ENCODE assay signal across 9 cellular contexts in the genomic region with DNA sequence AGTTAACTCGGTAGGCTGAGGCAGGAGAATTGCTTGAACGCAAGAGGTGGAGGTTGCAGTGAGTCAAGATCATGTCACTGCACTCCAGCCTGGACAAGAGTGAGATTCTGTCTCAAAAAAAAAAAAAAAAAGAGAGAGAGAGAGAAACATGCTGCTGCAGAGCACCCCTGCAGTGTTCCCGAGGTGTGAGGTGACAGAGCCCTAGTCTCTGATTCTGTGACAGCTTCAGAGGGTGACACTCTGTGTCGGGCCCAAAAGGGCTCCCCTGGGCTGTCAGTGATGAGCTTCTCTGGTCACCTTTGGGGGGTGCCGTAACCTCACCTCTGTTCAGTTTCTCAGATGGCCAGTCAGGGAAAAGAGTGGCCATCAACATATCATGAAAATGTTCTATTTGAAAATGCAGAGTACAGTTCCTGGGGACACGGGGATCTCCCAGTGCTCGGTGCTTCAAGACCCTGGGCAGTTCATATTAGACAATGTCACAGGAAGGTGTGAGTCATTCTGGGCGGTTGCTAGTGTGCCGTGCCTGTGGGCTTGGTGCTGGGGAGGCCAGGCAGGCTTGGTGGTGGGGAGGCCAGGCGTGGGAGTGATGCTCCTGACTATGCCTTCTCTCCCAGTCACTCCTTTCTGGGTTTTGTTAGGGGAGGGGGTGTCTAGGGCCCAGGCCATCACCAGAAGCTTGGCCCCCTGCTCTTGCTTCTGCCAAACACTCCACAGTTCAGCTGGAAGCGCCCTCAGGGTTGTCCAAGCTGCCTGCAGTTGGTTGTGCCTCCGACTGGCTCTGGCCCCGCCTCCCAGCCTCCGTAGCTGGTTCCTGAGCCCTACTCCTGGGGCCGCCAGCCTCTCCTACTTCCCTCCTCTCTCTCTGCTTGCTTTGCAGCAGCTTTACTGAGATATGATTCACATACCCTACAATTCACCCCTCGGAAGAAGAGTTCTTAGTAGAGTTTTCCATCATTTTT. TPM values are rescaled to one million over a fixed set of nuclear protein-coding genes. Genes with fewer than 3 reads are reported as not detected.
DNase-seq lines count a peak whose midpoint lies in the region; ATAC-seq and TF ChIP-seq lines count a peak whose summit lies in the region.
"Had no signal": no experiment of that assay in that cellular context is flagged by ENCODE, and none has a peak within 500 bp of the region (broad histone marks: within the 10 kb centered on the region; RNA-seq: fewer than 3 reads in every experiment).

No MANE protein-coding gene starts in this region.

- H3K4me3 Mint-ChIP-seq in activated naive CD8-positive, alpha-beta T cell treated with anti-CD3 and anti-CD28 coated beads for 36 hours: peak overlapping the region; percentile 23

- peak; percentile 66 for ATAC-seq in SK-N-SH treated with all-trans-retinoic acid at 6 μM for 48 hours
- no peak for ATAC-seq in lung (ENCODE audit: insufficient read depth, low FRiP score)
- ATAC-seq in stimulated activated naive CD8-positive, alpha-beta T cell treated with anti-CD3 and anti-CD28 coated beads, Interleukin-15, Interleukin-2, amounts not matched to agents 100 U/mL and 50 U/mL, for 24 hours: peak; percentile 92
- ATAC-seq in GM21360 (IDR thresholded peaks at IDR 0.05; ENCODE audit: unreplicated experiment): no peak

- no peak overlapping the region for H3K4me3 ChIP-seq in lung

- H3K27me3 ChIP-seq in lung (ENCODE audit: control insufficient read depth, insufficient read depth): no peaks in the 10 kb centered on the region

- H3K9me3 ChIP-seq in lung (ENCODE audit: control insufficient read depth in 2 of 2, insufficient read depth in 1 of 2, low read length in 1 of 2): no peaks in the 10 kb centered on the region

- peak overlapping the region; percentile 39 to 48 for H3K27ac ChIP-seq in lung (ENCODE audit: low read depth in 1 of 2, low read length in 1 of 2)

- 40 to 42% methylated on average over 16 of the region's 16 CpGs for WGBS in lung, 2 donors

- peaks cover 0 to 15% of the 10 kb centered on the region in 2 donors for H3K4me1 ChIP-seq in lung (ENCODE audit: control insufficient read depth in 2 of 2, insufficient read depth in 2 of 2, low read length in 2 of 2)

- no peak for TF ChIP-seq CTCF in lung (IDR thresholded peaks at IDR 0.05; ENCODE audit: control extremely low read depth, extremely low read depth)

- no peaks in the 10 kb centered on the region for H3K36me3 ChIP-seq in lung (ENCODE audit: control insufficient read depth in 2 of 2, insufficient read depth in 2 of 2, low read length in 2 of 2)

- H3K9me3 Mint-ChIP-seq in activated naive CD8-positive, alpha-beta T cell treated with anti-CD3 and anti-CD28 coated beads for 36 hours: no peaks in the 10 kb centered on the region

- peak overlapping the region; percentile 81 for H3K27ac Mint-ChIP-seq in activated naive CD8-positive, alpha-beta T cell treated with anti-CD3 and anti-CD28 coated beads for 36 hours

- H3K27me3 Mint-ChIP-seq in activated naive CD8-positive, alpha-beta T cell treated with anti-CD3 and anti-CD28 coated beads for 36 hours: no peaks in the 10 kb centered on the region

- H3K36me3 Mint-ChIP-seq in activated naive CD8-positive, alpha-beta T cell treated with anti-CD3 and anti-CD28 coated beads for 36 hours: no peaks in the 10 kb centered on the region

- peaks cover 42% of the 10 kb centered on the region for H3K4me1 Mint-ChIP-seq in activated naive CD8-positive, alpha-beta T cell treated with anti-CD3 and anti-CD28 coated beads for 36 hours

- peak; percentile 55 for DNase-seq in HCEC 1CT
- DNase-seq in activated naive CD8-positive, alpha-beta T cell treated with anti-CD3 and anti-CD28 coated beads for 36 hours: peak; percentile 77
- no peak for DNase-seq in lung (ENCODE audit: low spot score)
- peak; percentile 78 for DNase-seq in stimulated activated naive CD8-positive, alpha-beta T cell treated with anti-CD3 and anti-CD28 coated beads, Interleukin-15, Interleukin-2, amounts not matched to agents 100 U/mL and 50 U/mL, for 24 hours
- DNase-seq in T1000 (lab: John Stamatoyannopoulos, UW): no peak
- DNase-seq in cerebellar cortex (ENCODE audit: low spot score): no peak

TF ChIP-seq in SK-N-SH treated with all-trans-retinoic acid at 6 μM for 48 hours, 23 proteins besides CTCF, POLR2A, EP300 and RAD21:
- no peak for TF ChIP-seq CSDC2 (CRISPR knock-in tag; IDR thresholded peaks at IDR 0.05)
- TF ChIP-seq ARNTL (CRISPR knock-in tag; IDR thresholded peaks at IDR 0.05; ENCODE audit: borderline replicate concordance, low read depth): no peak
- TF ChIP-seq ZNF8 (CRISPR knock-in tag; IDR thresholded peaks at IDR 0.05): no peak
- no peak for TF ChIP-seq OSR1 (CRISPR knock-in tag; IDR thresholded peaks at IDR 0.05)
- TF ChIP-seq ZNF565 (CRISPR knock-in tag; conservative IDR thresholded peaks at IDR 0.05; ENCODE audit: low read depth): no peak
- TF ChIP-seq, protein P1, sequence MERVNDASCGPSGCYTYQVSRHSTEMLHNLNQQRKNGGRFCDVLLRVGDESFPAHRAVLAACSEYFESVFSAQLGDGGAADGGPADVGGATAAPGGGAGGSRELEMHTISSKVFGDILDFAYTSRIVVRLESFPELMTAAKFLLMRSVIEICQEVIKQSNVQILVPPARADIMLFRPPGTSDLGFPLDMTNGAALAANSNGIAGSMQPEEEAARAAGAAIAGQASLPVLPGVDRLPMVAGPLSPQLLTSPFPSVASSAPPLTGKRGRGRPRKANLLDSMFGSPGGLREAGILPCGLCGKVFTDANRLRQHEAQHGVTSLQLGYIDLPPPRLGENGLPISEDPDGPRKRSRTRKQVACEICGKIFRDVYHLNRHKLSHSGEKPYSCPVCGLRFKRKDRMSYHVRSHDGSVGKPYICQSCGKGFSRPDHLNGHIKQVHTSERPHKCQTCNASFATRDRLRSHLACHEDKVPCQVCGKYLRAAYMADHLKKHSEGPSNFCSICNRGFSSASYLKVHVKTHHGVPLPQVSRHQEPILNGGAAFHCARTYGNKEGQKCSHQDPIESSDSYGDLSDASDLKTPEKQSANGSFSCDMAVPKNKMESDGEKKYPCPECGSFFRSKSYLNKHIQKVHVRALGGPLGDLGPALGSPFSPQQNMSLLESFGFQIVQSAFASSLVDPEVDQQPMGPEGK (CRISPR knock-in tag; IDR thresholded peaks at IDR 0.05; ENCODE audit: borderline replicate concordance): no peak
- TF ChIP-seq ZFP3 (CRISPR knock-in tag; IDR thresholded peaks at IDR 0.05): no peak
- no peak for TF ChIP-seq SNAI2 (CRISPR knock-in tag; IDR thresholded peaks at IDR 0.05)
- no peak for TF ChIP-seq ISL1 (CRISPR knock-in tag; IDR thresholded peaks at IDR 0.05)
- no peak for TF ChIP-seq ZC3H10 (CRISPR knock-in tag; IDR thresholded peaks at IDR 0.05)
- no peak for TF ChIP-seq ZFP30 (CRISPR knock-in tag; IDR thresholded peaks at IDR 0.05)
- TF ChIP-seq PPARA (CRISPR knock-in tag; IDR thresholded peaks at IDR 0.05; ENCODE audit: borderline replicate concordance): no peak
- TF ChIP-seq ZNF70 (CRISPR knock-in tag; IDR thresholded peaks at IDR 0.05): no peak
- TF ChIP-seq, protein P2, sequence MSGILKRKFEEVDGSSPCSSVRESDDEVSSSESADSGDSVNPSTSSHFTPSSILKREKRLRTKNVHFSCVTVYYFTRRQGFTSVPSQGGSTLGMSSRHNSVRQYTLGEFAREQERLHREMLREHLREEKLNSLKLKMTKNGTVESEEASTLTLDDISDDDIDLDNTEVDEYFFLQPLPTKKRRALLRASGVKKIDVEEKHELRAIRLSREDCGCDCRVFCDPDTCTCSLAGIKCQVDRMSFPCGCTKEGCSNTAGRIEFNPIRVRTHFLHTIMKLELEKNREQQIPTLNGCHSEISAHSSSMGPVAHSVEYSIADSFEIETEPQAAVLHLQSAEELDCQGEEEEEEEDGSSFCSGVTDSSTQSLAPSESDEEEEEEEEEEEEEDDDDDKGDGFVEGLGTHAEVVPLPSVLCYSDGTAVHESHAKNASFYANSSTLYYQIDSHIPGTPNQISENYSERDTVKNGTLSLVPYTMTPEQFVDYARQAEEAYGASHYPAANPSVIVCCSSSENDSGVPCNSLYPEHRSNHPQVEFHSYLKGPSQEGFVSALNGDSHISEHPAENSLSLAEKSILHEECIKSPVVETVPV (CRISPR knock-in tag; IDR thresholded peaks at IDR 0.05): no peak
- TF ChIP-seq TOX (CRISPR knock-in tag; IDR thresholded peaks at IDR 0.05; ENCODE audit: borderline replicate concordance): no peak
- no peak for TF ChIP-seq GLIS3 (CRISPR knock-in tag; IDR thresholded peaks at IDR 0.05)
- TF ChIP-seq TCF4 (CRISPR knock-in tag; IDR thresholded peaks at IDR 0.05; ENCODE audit: borderline replicate concordance): no peak
- TF ChIP-seq RARB (CRISPR knock-in tag; IDR thresholded peaks at IDR 0.05): no peak
- TF ChIP-seq ESRRG (CRISPR knock-in tag; IDR thresholded peaks at IDR 0.05): no peak

RNA-seq across cellular contexts. Expression of a gene that starts 52.5 kb away (rescaled TPM):
- total RNA-seq in activated naive CD8-positive, alpha-beta T cell treated with anti-CD3 and anti-CD28 coated beads for 36 hours: not detected
- 100 to 1,000 TPM; 157 to 322 TPM for total RNA-seq in lung
- 100 to 1,000 TPM; 406 to 548 TPM for polyA plus RNA-seq in lung
- total RNA-seq: SK-MEL-5 had no signal

Comparison
In these comparisons a context has a peak if more than half of its experiments do, and no peak if none do; other contexts are left out.
1. DNase-seq: peak in HCEC 1CT (single experiment), activated naive CD8-positive, alpha-beta T cell treated with anti-CD3 and anti-CD28 coated beads for 36 hours (single experiment) and stimulated activated naive CD8-positive, alpha-beta T cell treated with anti-CD3 and anti-CD28 coated beads, Interleukin-15, Interleukin-2, amounts not matched to agents 100 U/mL and 50 U/mL, for 24 hours (single experiment); none in lung (single experiment), T1000 (single experiment) and cerebellar cortex (single experiment).
2. ATAC-seq: peak in SK-N-SH treated with all-trans-retinoic acid at 6 μM for 48 hours (single experiment) and stimulated activated naive CD8-positive, alpha-beta T cell treated with anti-CD3 and anti-CD28 coated beads, Interleukin-15, Interleukin-2, amounts not matched to agents 100 U/mL and 50 U/mL, for 24 hours (single experiment); none in lung (single experiment) and GM21360 (single experiment).
3. RNA of a gene that starts 52.5 kb away (total RNA-seq): 157 to 322 TPM in lung; not detected in activated naive CD8-positive, alpha-beta T cell treated with anti-CD3 and anti-CD28 coated beads for 36 hours; every median in the first group is over 100 times any median in the second.